ENCODE assay signal across 22 cellular contexts in genomic region chr7:132509667-132510066, GRCh38.
DNase-seq lines count a peak whose midpoint lies in the region; ATAC-seq and TF ChIP-seq lines count a peak whose summit lies in the region.
"Had no signal": no experiment of that assay in that cellular context is flagged by ENCODE, and none has a peak within 500 bp of the region (broad histone marks: within the 10 kb centered on the region; RNA-seq: fewer than 3 reads in every experiment).

No MANE protein-coding gene starts in this region.

- no peaks in the 10 kb centered on the region for H4K20me1 ChIP-seq in IMR-90 (ENCODE audit: insufficient read depth, low read length)
- H4K20me1 ChIP-seq in neural progenitor cell (ENCODE audit: low read depth): no peaks in the 10 kb centered on the region
- no peaks in the 10 kb centered on the region for H4K20me1 ChIP-seq in GM23338 (replicated peaks; ENCODE audit: insufficient read depth)

- DNase-seq in left ventricle myocardium inferior: no peak
- no peak for DNase-seq in Right ventricle myocardium inferior (ENCODE audit: missing footprints)
- DNase-seq in IMR-90: no peak
- DNase-seq in T-helper 17 cell: no peak
- no peak for DNase-seq in neural progenitor cell (ENCODE audit: low spot score)
- DNase-seq in GM13976 (ENCODE audit: low spot score): no peak
- DNase-seq in endodermal cell: no peak
- no peak for DNase-seq in GM23338 (ENCODE audit: low spot score)
- DNase-seq: activated CD4-positive, alpha-beta T cell treated with anti-CD3 and anti-CD28 coated beads for 48 hours; activated naive CD4-positive, alpha-beta T cell; activated T-cell treated with anti-CD3 and anti-CD28 coated beads, Interleukin-2, amount 50 U/mL, for 72 hours; kidney glomerular epithelial cell; mucosa of descending colon; NCI-H1092 treated with DMSO at 0.1 percent for 48 hours; NCI-H187 treated with DMSO at 0.1 percent for 48 hours; NK-92 treated with Interleukin-12 subunit alpha and Interleukin-12 subunit beta, amount 100 ng/mL, for 24 hours; pancreas; stimulated activated CD4-positive, alpha-beta T cell treated with anti-CD3 and anti-CD28 coated beads, Interleukin-1b, Interleukin-23, amount 100 ng/mL, for 48 hours; stimulated activated naive CD8-positive, alpha-beta T cell treated with anti-CD3 and anti-CD28 coated beads, Interleukin-15, Interleukin-2, amounts not matched to agents 100 U/mL and 50 U/mL, for 24 hours; upper lobe of right lung had no signal

- no peaks in the 10 kb centered on the region for H3K9me2 ChIP-seq in GM23338 (ENCODE audit: insufficient read depth)

- no peaks in the 10 kb centered on the region for H3K36me3 Mint-ChIP-seq in T-helper 17 cell (ENCODE audit: low read depth)
- no peaks in the 10 kb centered on the region for H3K36me3 Mint-ChIP-seq in neural progenitor cell
- peaks cover 38% of the 10 kb centered on the region for H3K36me3 Mint-ChIP-seq in endodermal cell (ENCODE audit: low read depth)
- no peaks in the 10 kb centered on the region for H3K36me3 Mint-ChIP-seq in GM23338 (ENCODE audit: low read depth)

- ATAC-seq in Right ventricle myocardium inferior: no peak
- no peak for ATAC-seq in IMR-90 (ENCODE audit: low read depth)
- no peak for ATAC-seq in T-helper 17 cell
- ATAC-seq in GM23338: no peak
- ATAC-seq: activated T-cell treated with anti-CD3 and anti-CD28 coated beads, Interleukin-2, amount 50 U/mL, for 72 hours; mucosa of descending colon; stimulated activated naive CD8-positive, alpha-beta T cell treated with anti-CD3 and anti-CD28 coated beads, Interleukin-15, Interleukin-2, amounts not matched to agents 100 U/mL and 50 U/mL, for 24 hours had no signal

- H3F3A ChIP-seq in neural progenitor cell (ENCODE audit: low read depth): peaks cover 5% of the 10 kb centered on the region
- H3F3A ChIP-seq in GM23338 (replicated peaks; ENCODE audit: low read depth): no peaks in the 10 kb centered on the region

- no peak overlapping the region for H3K18ac ChIP-seq in IMR-90 (ENCODE audit: low read depth, low read length)

- POLR2A ChIA-PET in IMR-90 (lab: Charles Lee; ENCODE audit: unreplicated experiment): no interaction called here

- no peak for TF ChIP-seq RAD21 in IMR-90 (IDR thresholded peaks at IDR 0.05; ENCODE audit: low read length)

- H3K4me2 ChIP-seq in IMR-90 (ENCODE audit: low read depth, low read length) (no peak overlapping the region), neural progenitor cell (peak overlapping the region; percentile 47), GM23338 (no peak overlapping the region)

- H2AK5ac ChIP-seq in IMR-90 (ENCODE audit: low read depth, low read length): no peak overlapping the region

- H2BK120ac ChIP-seq in IMR-90 (ENCODE audit: low read depth, low read length): no peak overlapping the region

- CTCF ChIA-PET in IMR-90 (lab: Yijun Ruan, JAX): interaction anchor here (0.6 to 0.7 kb wide), 2 partner anchors 265 to 611 kb away, joined by 4 read pairs; no protein-coding TSS in a partner anchor

- H3K4me3 Mint-ChIP-seq in T-helper 17 cell (no peak overlapping the region), neural progenitor cell (no peak overlapping the region), endodermal cell (no peak overlapping the region), GM23338 (no peak overlapping the region)
- H3K4me3 Mint-ChIP-seq: activated T-cell treated with anti-CD3 and anti-CD28 coated beads, Interleukin-2, amount 50 U/mL, for 72 hours had no signal

- no peak overlapping the region for H3K9ac ChIP-seq in IMR-90 (ENCODE audit: low read depth, low read length)
- H3K9ac ChIP-seq in neural progenitor cell: no peak overlapping the region
- H3K9ac ChIP-seq in endodermal cell (ENCODE audit: extremely low read depth, low read length, poor library complexity, severe bottlenecking): no peak overlapping the region

- dilution Hi-C loops in IMR-90 (cut with HindIII; ENCODE audit: low sequenced_read_pairs, unreplicated experiment): no loop called here

- H3K9me3 ChIP-seq in left ventricle myocardium inferior (replicated peaks) (no peaks in the 10 kb centered on the region), IMR-90 (ENCODE audit: control insufficient read depth, insufficient read depth, low read length) (no peaks in the 10 kb centered on the region), T-helper 17 cell (ENCODE audit: control insufficient read depth, low read length, poor library complexity, severe bottlenecking) (no peaks in the 10 kb centered on the region), neural progenitor cell (ENCODE audit: low read depth) (no peaks in the 10 kb centered on the region), endodermal cell (ENCODE audit: control insufficient read depth, low read length) (no peaks in the 10 kb centered on the region)
- H3K9me3 ChIP-seq: BE2C, breast epithelium, mucosa of descending colon, pancreas, upper lobe of right lung had no signal

- H4K8ac ChIP-seq in IMR-90 (ENCODE audit: low read depth in 2 of 2, low read length in 2 of 2): no peak overlapping the region

- WGBS in IMR-90 (ENCODE audit: extremely low coverage in 2 of 2, insufficient read length in 1 of 2), 2 experiments: no CpG with 5 or more reads among the region's 3 CpGs
- 89% methylated on average over 3 of the region's 3 CpGs; no CpG with 5 or more reads in 1 of the 2 experiments for WGBS in endodermal cell (ENCODE audit: insufficient coverage in 1 of 2, insufficient read length in 1 of 2), 2 experiments

- H4K5ac ChIP-seq in IMR-90 (ENCODE audit: low read depth, low read length): no peak overlapping the region

- H3K23ac ChIP-seq in IMR-90 (ENCODE audit: low read depth, low read length): no peak overlapping the region

- no peak overlapping the region for H3K56ac ChIP-seq in IMR-90 (ENCODE audit: extremely low read depth, insufficient read depth, low read length)

- H3K9me1 ChIP-seq in IMR-90 (ENCODE audit: insufficient read depth, low read length): no peaks in the 10 kb centered on the region

- no peak overlapping the region for H2BK5ac ChIP-seq in IMR-90 (ENCODE audit: low read depth, low read length, poor library complexity, severe bottlenecking)

- peaks cover 18% of the 10 kb centered on the region for H3K4me1 Mint-ChIP-seq in T-helper 17 cell
- H3K4me1 Mint-ChIP-seq in neural progenitor cell: peaks cover 16% of the 10 kb centered on the region
- peaks cover 29% of the 10 kb centered on the region for H3K4me1 Mint-ChIP-seq in endodermal cell
- H3K4me1 Mint-ChIP-seq in GM23338: peaks cover 3% of the 10 kb centered on the region; the same call in 1 of the 3 replicates

- H3K14ac ChIP-seq in IMR-90 (replicated peaks; ENCODE audit: low read depth, low read length): no peak overlapping the region

- no peak for TF ChIP-seq POLR2A in IMR-90 (IDR thresholded peaks at IDR 0.05; ENCODE audit: low read depth, low read length)

- H3K4me1 ChIP-seq in left ventricle myocardium inferior (peaks cover 19% of the 10 kb centered on the region), IMR-90 (ENCODE audit: control insufficient read depth, insufficient read depth, low read length) (no peaks in the 10 kb centered on the region), neural progenitor cell (peaks cover 14% of the 10 kb centered on the region), endodermal cell (ENCODE audit: control insufficient read depth, insufficient read depth, low read length) (peaks cover 18% of the 10 kb centered on the region), GM23338 (ENCODE audit: insufficient read depth) (no peaks in the 10 kb centered on the region)
- H3K4me1 ChIP-seq: breast epithelium, pancreas, upper lobe of right lung had no signal

- no peak overlapping the region for H2BK20ac ChIP-seq in IMR-90 (ENCODE audit: low read depth, low read length)

- H3K79me2 ChIP-seq in neural progenitor cell (ENCODE audit: low read depth) (no peaks in the 10 kb centered on the region), GM23338 (replicated peaks; ENCODE audit: insufficient read depth) (no peaks in the 10 kb centered on the region)

- H3K27me3 ChIP-seq in left ventricle myocardium inferior (ENCODE audit: low read depth) (no peaks in the 10 kb centered on the region), IMR-90 (ENCODE audit: control insufficient read depth, insufficient read depth, low read length) (no peaks in the 10 kb centered on the region), neural progenitor cell (no peaks in the 10 kb centered on the region), endodermal cell (ENCODE audit: control insufficient read depth, insufficient read depth, low read length, poor library complexity, severe bottlenecking) (peaks cover 21% of the 10 kb centered on the region), GM23338 (ENCODE audit: insufficient read depth) (no peaks in the 10 kb centered on the region)
- H3K27me3 ChIP-seq: BE2C, breast epithelium, pancreas, upper lobe of right lung had no signal

- H2BK15ac ChIP-seq in IMR-90 (ENCODE audit: low read depth, low read length): no peak overlapping the region

- H3K27me3 Mint-ChIP-seq in T-helper 17 cell (peaks cover 12% of the 10 kb centered on the region), neural progenitor cell (ENCODE audit: insufficient read depth, low read depth) (peaks cover 4% of the 10 kb centered on the region), endodermal cell (ENCODE audit: insufficient read depth) (peaks cover 6% of the 10 kb centered on the region), GM23338 (ENCODE audit: insufficient read depth, low read depth, poor library complexity) (peaks cover 3% of the 10 kb centered on the region)

- H3K79me1 ChIP-seq in IMR-90 (ENCODE audit: low read depth in 1 of 2, low read length in 2 of 2): no peaks in the 10 kb centered on the region

- intact Hi-C loops in left ventricle myocardium inferior (cut with micrococcal nuclease): loop anchor here (10.0 kb wide), 1 partner anchor 185 kb away; no protein-coding TSS in a partner anchor
- intact Hi-C loops in Right ventricle myocardium inferior (cut with DNase I): no loop called here
- intact Hi-C loops in IMR-90 (cut with micrococcal nuclease): no loop called here

- no peak overlapping the region for H3K4ac ChIP-seq in IMR-90 (ENCODE audit: low read depth, low read length)

- TF ChIP-seq CTCF in left ventricle myocardium inferior (IDR thresholded peaks at IDR 0.05; ENCODE audit: borderline replicate concordance): no peak
- TF ChIP-seq CTCF in IMR-90 (conservative IDR thresholded peaks at IDR 0.05; ENCODE audit: low read depth, low read length): no peak
- no peak for TF ChIP-seq CTCF in neural progenitor cell (IDR thresholded peaks at IDR 0.05)
- no peak for TF ChIP-seq CTCF in GM13976 (IDR thresholded peaks at IDR 0.05; ENCODE audit: borderline replicate concordance, control extremely low read depth, extremely low read depth, insufficient read depth, missing control alignments)
- TF ChIP-seq CTCF in endodermal cell (conservative IDR thresholded peaks at IDR 0.05): no peak
- TF ChIP-seq CTCF in GM23338 (conservative IDR thresholded peaks at IDR 0.05; ENCODE audit: low read depth in 2 of 2): no peak

- no peak overlapping the region for H2AK9ac ChIP-seq in IMR-90 (replicated peaks; ENCODE audit: low read depth, low read length, poor library complexity)

- H3K27ac Mint-ChIP-seq in T-helper 17 cell: peak overlapping the region; percentile 75
- peak overlapping the region; percentile 43 for H3K27ac Mint-ChIP-seq in neural progenitor cell
- H3K27ac Mint-ChIP-seq in endodermal cell: no peak overlapping the region
- no peak overlapping the region for H3K27ac Mint-ChIP-seq in GM23338
- H3K27ac Mint-ChIP-seq: activated T-cell treated with anti-CD3 and anti-CD28 coated beads, Interleukin-2, amount 50 U/mL, for 72 hours had no signal

- no peak overlapping the region for H4K91ac ChIP-seq in IMR-90 (ENCODE audit: insufficient read depth, low read depth, low read length)

- H3K9me3 Mint-ChIP-seq in neural progenitor cell: no peaks in the 10 kb centered on the region
- no peaks in the 10 kb centered on the region for H3K9me3 Mint-ChIP-seq in endodermal cell
- H3K9me3 Mint-ChIP-seq in GM23338: no peaks in the 10 kb centered on the region
- H3K9me3 Mint-ChIP-seq: activated T-cell treated with anti-CD3 and anti-CD28 coated beads, Interleukin-2, amount 50 U/mL, for 72 hours had no signal

- H3K27ac ChIP-seq in left ventricle myocardium inferior (replicated peaks) (peak overlapping the region; percentile 44), IMR-90 (ENCODE audit: insufficient read depth, low read length) (no peak overlapping the region), neural progenitor cell (no peak overlapping the region), endodermal cell (ENCODE audit: low read depth, low read length) (no peak overlapping the region), GM23338 (ENCODE audit: low read depth) (no peak overlapping the region)
- H3K27ac ChIP-seq: breast epithelium, pancreas, upper lobe of right lung had no signal

- H3K4me3 ChIP-seq in left ventricle myocardium inferior (no peak overlapping the region), IMR-90 (ENCODE audit: insufficient read depth, low read depth, low read length) (no peak overlapping the region), neural progenitor cell (no peak overlapping the region), endodermal cell (ENCODE audit: low read length) (no peak overlapping the region), GM23338 (no peak overlapping the region)
- H3K4me3 ChIP-seq: breast epithelium, mucosa of descending colon, pancreas, upper lobe of right lung had no signal

- peak overlapping the region; percentile 51 for H2AFZ ChIP-seq in IMR-90 (replicated peaks; ENCODE audit: low read length, poor library complexity)
- H2AFZ ChIP-seq in neural progenitor cell (replicated peaks): no peak overlapping the region
- no peak overlapping the region for H2AFZ ChIP-seq in GM23338

- in situ Hi-C loops in IMR-90 (cut with MboI; ENCODE audit: low sequenced_read_pairs): no loop called here
- in situ Hi-C loops in GM13976 (cut with MboI; ENCODE audit: low sequenced_read_pairs, unreplicated experiment): no loop called here

- H3K36me3 ChIP-seq in left ventricle myocardium inferior: peaks cover 16% of the 10 kb centered on the region
- no peaks in the 10 kb centered on the region for H3K36me3 ChIP-seq in IMR-90 (ENCODE audit: control insufficient read depth, insufficient read depth, low read length)
- no peaks in the 10 kb centered on the region for H3K36me3 ChIP-seq in neural progenitor cell
- H3K36me3 ChIP-seq in endodermal cell (ENCODE audit: control insufficient read depth, insufficient read depth, low read length): peaks cover 14% of the 10 kb centered on the region
- H3K36me3 ChIP-seq in GM23338 (ENCODE audit: insufficient read depth): no peaks in the 10 kb centered on the region
- H3K36me3 ChIP-seq: breast epithelium, pancreas, upper lobe of right lung had no signal

- BruUV-seq in IMR-90 (replicated peaks; lab: Mats Ljungman, UMichigan): no TSS peak

Comparison
In these comparisons a context has a peak if more than half of its experiments do, and no peak if none do; other contexts are left out.
1. H3K27ac Mint-ChIP-seq: peak in T-helper 17 cell (single experiment) and neural progenitor cell (single experiment); none in endodermal cell (single experiment) and GM23338 (single experiment).